In the genomic region with DNA sequence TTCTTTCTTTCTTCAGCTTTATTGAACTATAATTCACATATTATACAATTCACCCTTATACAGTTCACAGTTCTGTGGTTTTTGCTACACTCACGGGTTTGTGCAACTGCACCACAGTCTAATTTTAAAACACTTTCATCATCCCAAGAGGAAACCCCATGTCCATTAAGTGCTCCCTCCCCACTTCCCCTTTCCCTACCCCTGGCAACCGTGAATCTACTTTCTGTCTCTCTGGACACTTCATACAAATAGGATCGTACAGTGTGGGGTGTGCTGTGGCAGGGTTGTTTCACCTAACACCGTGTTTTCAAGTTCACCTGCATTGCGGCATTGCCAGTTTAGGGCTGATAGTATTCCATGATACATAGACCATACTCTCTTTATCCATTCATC, we compare ENCODE assay signal across 18 cellular contexts.
DNase-seq lines count a peak whose midpoint lies in the region; ATAC-seq, FAIRE-seq and TF ChIP-seq lines count a peak whose summit lies in the region.
"Had no signal": no experiment of that assay in that cellular context is flagged by ENCODE, and none has a peak within 500 bp of the region (broad histone marks: within the 10 kb centered on the region; RNA-seq: fewer than 3 reads in every experiment).

No MANE protein-coding gene starts in this region.

- H3K9ac ChIP-seq in endodermal cell (ENCODE audit: extremely low read depth, low read length, poor library complexity, severe bottlenecking), result no peak overlapping the region
- H3K9ac ChIP-seq: KMS-11 had no signal

- peak; percentile 84 to 92 for DNase-seq in HL-60 (ENCODE audit: low read depth in 1 of 2, low spot score in 1 of 2)
- peak; percentile 93 to 95 for DNase-seq in NOMO-1 (lab: John Stamatoyannopoulos, UW; ENCODE audit: unreplicated experiment in 2 of 2)
- no peak for DNase-seq in pancreas
- DNase-seq in left lobe of liver (ENCODE audit: low spot score), result no peak
- no peak for DNase-seq in activated naive CD8-positive, alpha-beta T cell treated with anti-CD3 and anti-CD28 coated beads, Interleukin-2, amount 50 U/mL, for 24 hours
- no peak for DNase-seq in brain microvascular endothelial cell
- no peak for DNase-seq in endodermal cell
- DNase-seq: activated CD4-positive, alpha-beta memory T cell treated with anti-CD3 and anti-CD28 coated beads for 36 hours; caudate nucleus; DMS53; effector memory CD4-positive, alpha-beta T cell; NCI-H1436 treated with DMSO at 0.1 percent for 48 hours; thyroid gland had no signal

- H3K27me3 ChIP-seq in HL-60 (ENCODE audit: insufficient read depth, poor library complexity, severe bottlenecking) (peaks cover 4% of the 10 kb centered on the region), pancreas (peaks cover 0 to 4% (median 0%) of the 10 kb centered on the region in 4 donors), brain microvascular endothelial cell (replicated peaks) (no peaks in the 10 kb centered on the region), endodermal cell (ENCODE audit: control insufficient read depth, insufficient read depth, low read length, poor library complexity, severe bottlenecking) (no peaks in the 10 kb centered on the region)
- H3K27me3 ChIP-seq: thyroid gland had no signal

- H3K36me3 Mint-ChIP-seq in dendritic cell treated with granulocyte-macrophage colony-stimulating factor and Interleukin-4, amounts not matched to agents 40 ng/mL and 50 ng/mL, for 4 days (ENCODE audit: low read depth), result no peaks in the 10 kb centered on the region
- H3K36me3 Mint-ChIP-seq in activated naive CD8-positive, alpha-beta T cell treated with anti-CD3 and anti-CD28 coated beads, Interleukin-2, amount 50 U/mL, for 24 hours (ENCODE audit: low read depth), result no peaks in the 10 kb centered on the region
- H3K36me3 Mint-ChIP-seq in endodermal cell (ENCODE audit: low read depth), result no peaks in the 10 kb centered on the region
- H3K36me3 Mint-ChIP-seq: activated CD4-positive, alpha-beta memory T cell treated with anti-CD3 and anti-CD28 coated beads for 36 hours had no signal

- WGBS in pancreas, 2 donors, result 58 to 70% methylated on average over 5 of the region's 5 CpGs
- 75 to 78% methylated on average over 4 to 5 of the region's 5 CpGs for WGBS in endodermal cell (ENCODE audit: insufficient coverage in 1 of 2, insufficient read length in 1 of 2), 2 experiments

- peaks cover 85% of the 10 kb centered on the region for H3K27me3 Mint-ChIP-seq in dendritic cell treated with granulocyte-macrophage colony-stimulating factor and Interleukin-4, amounts not matched to agents 40 ng/mL and 50 ng/mL, for 4 days
- no peaks in the 10 kb centered on the region for H3K27me3 Mint-ChIP-seq in activated naive CD8-positive, alpha-beta T cell treated with anti-CD3 and anti-CD28 coated beads, Interleukin-2, amount 50 U/mL, for 24 hours
- H3K27me3 Mint-ChIP-seq in endodermal cell (ENCODE audit: insufficient read depth), result peaks cover 15% of the 10 kb centered on the region

- H3K4me3 ChIP-seq in HL-60 (replicated peaks; ENCODE audit: insufficient read depth, low read length) (peak overlapping the region; percentile 13; the same call in 1 of the 2 replicates), pancreas (no peak overlapping the region), brain microvascular endothelial cell (ENCODE audit: low read depth, low read length) (no peak overlapping the region), endodermal cell (ENCODE audit: low read length) (no peak overlapping the region)
- H3K4me3 ChIP-seq: SK-N-MC, thyroid gland had no signal

- H3K4me1 ChIP-seq in pancreas, result no peaks in the 10 kb centered on the region
- no peaks in the 10 kb centered on the region for H3K4me1 ChIP-seq in endodermal cell (ENCODE audit: control insufficient read depth, insufficient read depth, low read length)
- H3K4me1 ChIP-seq: thyroid gland had no signal

- H3K9me3 Mint-ChIP-seq in dendritic cell treated with granulocyte-macrophage colony-stimulating factor and Interleukin-4, amounts not matched to agents 40 ng/mL and 50 ng/mL, for 4 days, result no peaks in the 10 kb centered on the region
- no peaks in the 10 kb centered on the region for H3K9me3 Mint-ChIP-seq in activated naive CD8-positive, alpha-beta T cell treated with anti-CD3 and anti-CD28 coated beads, Interleukin-2, amount 50 U/mL, for 24 hours
- H3K9me3 Mint-ChIP-seq in endodermal cell, result no peaks in the 10 kb centered on the region
- H3K9me3 Mint-ChIP-seq: activated CD4-positive, alpha-beta memory T cell treated with anti-CD3 and anti-CD28 coated beads for 36 hours had no signal

- H3K9me3 ChIP-seq in pancreas, result no peaks in the 10 kb centered on the region
- peaks cover 25% of the 10 kb centered on the region for H3K9me3 ChIP-seq in endodermal cell (ENCODE audit: control insufficient read depth, low read length)
- H3K9me3 ChIP-seq: thyroid gland had no signal

- intact Hi-C loops in dendritic cell treated with granulocyte-macrophage colony-stimulating factor and Interleukin-4, amounts not matched to agents 40 ng/mL and 50 ng/mL, for 4 days (cut with micrococcal nuclease), result no loop called here
- intact Hi-C loops in pancreas (cut with DNase I), result no loop called here

- peak overlapping the region; percentile 9 for H3K27ac Mint-ChIP-seq in dendritic cell treated with granulocyte-macrophage colony-stimulating factor and Interleukin-4, amounts not matched to agents 40 ng/mL and 50 ng/mL, for 4 days
- no peak overlapping the region for H3K27ac Mint-ChIP-seq in activated naive CD8-positive, alpha-beta T cell treated with anti-CD3 and anti-CD28 coated beads, Interleukin-2, amount 50 U/mL, for 24 hours
- no peak overlapping the region for H3K27ac Mint-ChIP-seq in endodermal cell
- H3K27ac Mint-ChIP-seq: activated CD4-positive, alpha-beta memory T cell treated with anti-CD3 and anti-CD28 coated beads for 36 hours had no signal

- peaks cover 69% of the 10 kb centered on the region for H3K4me1 Mint-ChIP-seq in dendritic cell treated with granulocyte-macrophage colony-stimulating factor and Interleukin-4, amounts not matched to agents 40 ng/mL and 50 ng/mL, for 4 days (ENCODE audit: low read depth)
- no peaks in the 10 kb centered on the region for H3K4me1 Mint-ChIP-seq in activated naive CD8-positive, alpha-beta T cell treated with anti-CD3 and anti-CD28 coated beads, Interleukin-2, amount 50 U/mL, for 24 hours
- H3K4me1 Mint-ChIP-seq in endodermal cell, result peaks cover 13% of the 10 kb centered on the region

- TF ChIP-seq CTCF in HL-60 (IDR thresholded peaks at IDR 0.05; ENCODE audit: insufficient read depth, low read length), result no peak
- no peak for TF ChIP-seq CTCF in pancreas (IDR thresholded peaks at IDR 0.05)
- TF ChIP-seq CTCF in brain microvascular endothelial cell (IDR thresholded peaks at IDR 0.05; ENCODE audit: low read depth, low read length, missing control alignments), result no peak
- TF ChIP-seq CTCF in endodermal cell (conservative IDR thresholded peaks at IDR 0.05), result no peak

- in situ Hi-C loops in brain microvascular endothelial cell (cut with HindIII; ENCODE audit: low pct_ligation_motif_present, low sequenced_read_pairs), result no loop called here

- no peak for FAIRE-seq in pancreas (lab: Jason Lieb, UNC)
- FAIRE-seq: GM19239 had no signal

- H3K36me3 ChIP-seq in pancreas (no peaks in the 10 kb centered on the region), brain microvascular endothelial cell (replicated peaks) (no peaks in the 10 kb centered on the region), endodermal cell (ENCODE audit: control insufficient read depth, insufficient read depth, low read length) (no peaks in the 10 kb centered on the region)
- H3K36me3 ChIP-seq: thyroid gland had no signal

- H3K27ac ChIP-seq in HL-60 (replicated peaks) (peak overlapping the region; percentile 61), pancreas (no peak overlapping the region), brain microvascular endothelial cell (no peak overlapping the region), endodermal cell (ENCODE audit: low read depth, low read length) (no peak overlapping the region)
- H3K27ac ChIP-seq: KMS-11, SK-N-MC, thyroid gland, VCaP had no signal

- peak overlapping the region; percentile 63 for H3K4me3 Mint-ChIP-seq in dendritic cell treated with granulocyte-macrophage colony-stimulating factor and Interleukin-4, amounts not matched to agents 40 ng/mL and 50 ng/mL, for 4 days
- no peak overlapping the region for H3K4me3 Mint-ChIP-seq in activated naive CD8-positive, alpha-beta T cell treated with anti-CD3 and anti-CD28 coated beads, Interleukin-2, amount 50 U/mL, for 24 hours
- no peak overlapping the region for H3K4me3 Mint-ChIP-seq in endodermal cell
- H3K4me3 Mint-ChIP-seq: activated CD4-positive, alpha-beta memory T cell treated with anti-CD3 and anti-CD28 coated beads for 36 hours had no signal

- ATAC-seq in pancreas (peak in 3 of 4 donors; percentile 15 to 65 (median 59)), left lobe of liver (no peak)
- no peak for ATAC-seq in activated naive CD8-positive, alpha-beta T cell treated with anti-CD3 and anti-CD28 coated beads, Interleukin-2, amount 50 U/mL, for 24 hours

Comparison
In these comparisons a context has a peak if more than half of its experiments do, and no peak if none do; other contexts are left out.
1. DNase-seq: peak in HL-60 (2 of 2) and NOMO-1 (2 of 2); none in pancreas (0 of 6), left lobe of liver (single experiment), activated naive CD8-positive, alpha-beta T cell treated with anti-CD3 and anti-CD28 coated beads, Interleukin-2, amount 50 U/mL, for 24 hours (single experiment), brain microvascular endothelial cell (single experiment) and endodermal cell (single experiment).
2. ATAC-seq: peak in pancreas (3 of 4); none in left lobe of liver (single experiment) and activated naive CD8-positive, alpha-beta T cell treated with anti-CD3 and anti-CD28 coated beads, Interleukin-2, amount 50 U/mL, for 24 hours (single experiment).